In genomic region chr19:17686027-17686511, GRCh38 we compare ENCODE assay signal across 14 cellular contexts. TPM values are rescaled to one million over a fixed set of nuclear protein-coding genes. Genes with fewer than 3 reads are reported as not detected.
DNase-seq lines count a peak whose midpoint lies in the region; ATAC-seq, FAIRE-seq and TF ChIP-seq lines count a peak whose summit lies in the region.
"Had no signal": no experiment of that assay in that cellular context is flagged by ENCODE, and none has a peak within 500 bp of the region (broad histone marks: within the 10 kb centered on the region; RNA-seq: fewer than 3 reads in every experiment).

No MANE protein-coding gene starts in this region.

- H3K4me3 ChIP-seq in heart right ventricle (peak overlapping the region in 7 of 10 donors; percentile 1 to 35 (median 25)), GM12878 (no peak overlapping the region), iPS-15b (ENCODE audit: low read depth, low read length) (peak overlapping the region; percentile 82)

- peak; percentile 21 to 82 (median 54) for ATAC-seq in heart right ventricle
- no peak for ATAC-seq in Right ventricle myocardium inferior
- ATAC-seq in GM12878: no peak
- no peak for ATAC-seq in GM21515 (IDR thresholded peaks at IDR 0.05; ENCODE audit: unreplicated experiment)

- H3K27ac Mint-ChIP-seq in type B pancreatic cell: no peak overlapping the region
- H3K27ac Mint-ChIP-seq: immature natural killer cell, nephron had no signal

- H3K79me2 ChIP-seq in GM12878 (ENCODE audit: control insufficient read depth, insufficient read depth, low read length): no peaks in the 10 kb centered on the region

- no peaks in the 10 kb centered on the region for H3K36me3 Mint-ChIP-seq in type B pancreatic cell

- in situ Hi-C loops in GM12878 (cut with MboI): no loop called here

- RAD21 ChIA-PET in GM12878 (lab: Charles Lee; ENCODE audit: unreplicated experiment): no interaction called here

- no peak overlapping the region for H2AFZ ChIP-seq in GM12878 (ENCODE audit: control insufficient read depth, low read depth, low read length)

- H3K4me1 ChIP-seq in heart right ventricle (peaks cover 7 to 36% (median 22%) of the 10 kb centered on the region in 9 donors), GM12878 (ENCODE audit: control insufficient read depth, insufficient read depth, low read length) (no peaks in the 10 kb centered on the region), iPS-15b (ENCODE audit: control insufficient read depth, insufficient read depth, low read length) (peaks cover 9% of the 10 kb centered on the region)

- H3K4me1 Mint-ChIP-seq in type B pancreatic cell (ENCODE audit: unreplicated experiment): peaks cover 7% of the 10 kb centered on the region

- no peak for TF ChIP-seq POLR2A in GM12878 (IDR thresholded peaks at IDR 0.05; ENCODE audit: low read depth, low read length)

- H3K9ac ChIP-seq in GM12878 (ENCODE audit: control insufficient read depth, insufficient read depth, low read length) (no peak overlapping the region), iPS-15b (ENCODE audit: low read depth, low read length) (peak overlapping the region; percentile 37)

- SMC1A ChIA-PET in GM12878 (lab: Charles Lee; ENCODE audit: uncharacterized antibody, unreplicated experiment): no interaction called here

- intact Hi-C loops in heart right ventricle (cut with DNase I): no loop called here
- intact Hi-C loops in Right ventricle myocardium inferior (cut with DNase I): no loop called here
- intact Hi-C loops in GM12878 (cut with micrococcal nuclease; ENCODE audit: unreplicated experiment): no loop called here

- no TSS peak for BruUV-seq in GM12878 (replicated peaks; lab: Mats Ljungman, UMichigan)

- no peak for FAIRE-seq in GM12878 (lab: Jason Lieb, UNC)
- FAIRE-seq: GM19239 had no signal

- H3K27ac ChIP-seq in heart right ventricle (peak overlapping the region in 3 of 10 donors; percentile 25 to 37 (median 28)), GM12878 (ENCODE audit: control insufficient read depth, insufficient read depth) (no peak overlapping the region)

- H3K4me3 Mint-ChIP-seq in type B pancreatic cell: peak overlapping the region; percentile 60

- WGBS in heart right ventricle, 2 donors: 1% methylated on average over 11 to 12 of the region's 12 CpGs
- WGBS in GM12878 (ENCODE audit: insufficient coverage, insufficient replicate concordance, low lambda C conversion rate, missing lambda C conversion rate): 0% methylated on average over 6 of the region's 12 CpGs

- TF ChIP-seq EP300 in GM12878 (IDR thresholded peaks at IDR 0.05; ENCODE audit: borderline replicate concordance in 1 of 2, control insufficient read depth in 1 of 2, low read depth in 2 of 2, low read length in 2 of 2): no peak

- H4K20me1 ChIP-seq in GM12878 (ENCODE audit: control insufficient read depth, insufficient read depth): no peaks in the 10 kb centered on the region

- TF ChIP-seq RAD21 in GM12878 (IDR thresholded peaks at IDR 0.05; ENCODE audit: insufficient read depth, low read depth, low read length): no peak

- TF ChIP-seq CTCF in heart right ventricle (IDR thresholded peaks at IDR 0.05) (no peak), GM12878 (IDR thresholded peaks at IDR 0.05 in 2 of 3, conservative IDR thresholded peaks at IDR 0.05 in 1 of 3; ENCODE audit: control insufficient read depth in 2 of 3, extremely low read depth in 1 of 3, insufficient read depth in 1 of 3, low read depth in 3 of 3, low read length in 3 of 3) (no peak), type B pancreatic cell (conservative IDR thresholded peaks at IDR 0.05) (no peak)

- peaks cover 77% of the 10 kb centered on the region for H3K27me3 Mint-ChIP-seq in type B pancreatic cell

- peaks cover 13 to 91% (median 56%) of the 10 kb centered on the region in 7 donors for H3K27me3 ChIP-seq in heart right ventricle
- peaks cover 5 to 9% of the 10 kb centered on the region in 2 experiments for H3K27me3 ChIP-seq in GM12878 (replicated peaks in 1 of 2; ENCODE audit: control insufficient read depth in 2 of 2, insufficient read depth in 2 of 2, low read length in 1 of 2)
- H3K27me3 ChIP-seq in iPS-15b (ENCODE audit: control insufficient read depth, insufficient read depth, low read length): no peaks in the 10 kb centered on the region

- no peaks in the 10 kb centered on the region for H3K9me3 ChIP-seq in heart right ventricle
- no peaks in the 10 kb centered on the region for H3K9me3 ChIP-seq in GM12878 (replicated peaks; ENCODE audit: control insufficient read depth, insufficient read depth, low read length)
- H3K9me3 ChIP-seq in iPS-15b (ENCODE audit: control insufficient read depth, insufficient read depth, low read length): no peaks in the 10 kb centered on the region

- CTCF ChIA-PET in GM12878 (lab: Yijun Ruan, JAX): no interaction called here

- no peaks in the 10 kb centered on the region for H3K36me3 ChIP-seq in heart right ventricle
- H3K36me3 ChIP-seq in GM12878 (ENCODE audit: control insufficient read depth in 2 of 2, insufficient read depth in 2 of 2, low read length in 1 of 2): no peaks in the 10 kb centered on the region
- H3K36me3 ChIP-seq in iPS-15b (ENCODE audit: control insufficient read depth, insufficient read depth, low read length): no peaks in the 10 kb centered on the region

- no peak overlapping the region for H3K4me2 ChIP-seq in GM12878 (ENCODE audit: control insufficient read depth, insufficient read depth)

- POLR2A ChIA-PET in GM12878 (lab: Charles Lee): no interaction called here

- peak in 1 of 2 donors; percentile 41 for DNase-seq in heart right ventricle
- no peak for DNase-seq in Right ventricle myocardium inferior (ENCODE audit: missing footprints)
- DNase-seq in GM12878 (ENCODE audit: low read depth, low spot score): no peak
- no peak for DNase-seq in type B pancreatic cell (ENCODE audit: extremely low spot score, unreplicated experiment)
- no peak for DNase-seq in NCI-H146 (lab: John Stamatoyannopoulos, UW)
- no peak for DNase-seq in amniotic stem cell (lab: John Stamatoyannopoulos, UW)
- DNase-seq: activated CD4-positive, alpha-beta T cell treated with anti-CD3 and anti-CD28 coated beads for 1 hour; immature natural killer cell; NCI-H2081 treated with DMSO at 0.1 percent for 48 hours had no signal

- H3K9me3 Mint-ChIP-seq in type B pancreatic cell: no peaks in the 10 kb centered on the region

TF ChIP-seq in GM12878, 131 proteins besides CTCF, POLR2A, EP300 and RAD21 (continues in another document):
- TF ChIP-seq MLLT1 (IDR thresholded peaks at IDR 0.05) (no peak), SREBF2 (IDR thresholded peaks at IDR 0.05; ENCODE audit: low read length) (no peak)

RNA-seq across cellular contexts. Expression of gene UNC13A, which starts 2.1 kb away (rescaled TPM):
- under 1 TPM in 8 of 10 donors, not detected in 2; 0.02 to 0.72 (median 0.06) TPM for total RNA-seq in heart right ventricle
- under 1 TPM; 0.03 to 0.44 TPM for polyA plus RNA-seq in heart right ventricle
- 0.03 TPM for total RNA-seq in Right ventricle myocardium inferior
- total RNA-seq in GM12878 (2013; cell fraction: nucleolus; rRNA removed): 0.07 and 0.35 TPM in 2 replicates
- under 0.01 and 0.17 TPM in 2 replicates for total RNA-seq in GM12878 (2014; rRNA removed)
- total RNA-seq in GM12878 (2014; rRNA removed; fragmentation: Illumina TruSeq; extraction: Trizol): 0.04 and 0.05 TPM in 2 replicates
- total RNA-seq in GM12878 (2021): 0.08 and 0.48 TPM in 2 replicates
- 0.08 TPM for polyA plus RNA-seq in GM12878 (2011; ENCODE audit: low read depth)
- polyA plus RNA-seq in GM12878 (2011; rRNA removed): 0.10 and 0.12 TPM in 2 replicates
- 0.08 and 0.10 TPM in 2 replicates for polyA plus RNA-seq in GM12878 (2011; cell fraction: cytosol; rRNA removed)
- polyA plus RNA-seq in GM12878 (2011; cell fraction: nucleus; rRNA removed): 0.31 and 0.79 TPM in 2 replicates
- 0.22 and 0.24 TPM in 2 replicates for polyA plus RNA-seq in GM12878 (2012)
- 0.05 and 0.18 TPM in 2 replicates for polyA plus RNA-seq in GM12878 (2014; fragmentation: Illumina TruSeq; extraction: Trizol)
- polyA plus RNA-seq in GM12878 (2014; fragmentation: Nextera tagmentation; extraction: Ambion mirVana): under 1 TPM in 1 of 2 experiments, not detected in 1; under 0.01 TPM
- 0.09 and 0.13 TPM in 2 replicates for polyA plus RNA-seq in GM12878 (2014; rRNA removed)
- under 1 TPM; 0.16 to 0.23 TPM for polyA plus RNA-seq in GM12878 (2016; fragmentation: Nextera tagmentation; extraction: Ambion mirVana)
- 0.07 and 0.10 TPM in 2 replicates for polyA minus RNA-seq in GM12878 (2011; rRNA and poly(A)+ RNA removed)
- polyA minus RNA-seq in GM12878 (2011; cell fraction: cytosol; rRNA and poly(A)+ RNA removed): not detected in 2 replicates
- 0.29 and 0.36 TPM in 2 replicates for polyA minus RNA-seq in GM12878 (2011; cell fraction: nucleus; rRNA and poly(A)+ RNA removed)
- total RNA-seq in type B pancreatic cell (ENCODE audit: low replicate concordance): 4.3 and 6.2 TPM in 2 replicates
- total RNA-seq: subcutaneous adipose tissue had no signal
- polyA plus RNA-seq: immature natural killer cell had no signal

RNA-seq across cellular contexts. Expression of gene MAP1S, which starts 33.2 kb away (rescaled TPM):
- total RNA-seq in heart right ventricle: 10 to 100 TPM; 20.7 to 48.7 (median 27.1) TPM
- 10 to 100 TPM; 20.4 to 25.7 TPM for polyA plus RNA-seq in heart right ventricle
- 26.0 TPM for total RNA-seq in Right ventricle myocardium inferior
- total RNA-seq in GM12878 (2013; cell fraction: nucleolus; rRNA removed): 18.5 and 19.7 TPM in 2 replicates
- 13.8 and 14.6 TPM in 2 replicates for total RNA-seq in GM12878 (2014; rRNA removed)
- total RNA-seq in GM12878 (2014; rRNA removed; fragmentation: Illumina TruSeq; extraction: Trizol): 6.4 and 6.6 TPM in 2 replicates
- total RNA-seq in GM12878 (2021): 63.9 and 65.3 TPM in 2 replicates
- polyA plus RNA-seq in GM12878 (2011; ENCODE audit: low read depth): 14.1 TPM
- polyA plus RNA-seq in GM12878 (2011; rRNA removed): 1.9 and 6.6 TPM in 2 replicates
- 17.1 and 17.3 TPM in 2 replicates for polyA plus RNA-seq in GM12878 (2011; cell fraction: cytosol; rRNA removed)
- 26.6 and 44.9 TPM in 2 replicates for polyA plus RNA-seq in GM12878 (2011; cell fraction: nucleus; rRNA removed)
- 60.1 and 64.9 TPM in 2 replicates for polyA plus RNA-seq in GM12878 (2012)
- 2.9 and 16.8 TPM in 2 replicates for polyA plus RNA-seq in GM12878 (2014; fragmentation: Illumina TruSeq; extraction: Trizol)
- polyA plus RNA-seq in GM12878 (2014; fragmentation: Nextera tagmentation; extraction: Ambion mirVana): 1 to 10 TPM; 2.1 to 3.4 TPM
- 15.5 and 22.2 TPM in 2 replicates for polyA plus RNA-seq in GM12878 (2014; rRNA removed)
- polyA plus RNA-seq in GM12878 (2016; fragmentation: Nextera tagmentation; extraction: Ambion mirVana): 10 to 100 TPM; 26.5 to 31.8 TPM
- 34.7 and 45.5 TPM in 2 replicates for polyA minus RNA-seq in GM12878 (2011; rRNA and poly(A)+ RNA removed)
- 41.9 and 52.7 TPM in 2 replicates for polyA minus RNA-seq in GM12878 (2011; cell fraction: cytosol; rRNA and poly(A)+ RNA removed)
- 9.9 and 19.7 TPM in 2 replicates for polyA minus RNA-seq in GM12878 (2011; cell fraction: nucleus; rRNA and poly(A)+ RNA removed)
- 87.1 and 93.6 TPM in 2 replicates for total RNA-seq in type B pancreatic cell (ENCODE audit: low replicate concordance)

Comparison
In these comparisons a context has a peak if more than half of its experiments do, and no peak if none do; other contexts are left out.
1. ATAC-seq: peak in heart right ventricle (8 of 8); none in Right ventricle myocardium inferior (single experiment), GM12878 (single experiment) and GM21515 (single experiment).